In the genomic region with DNA sequence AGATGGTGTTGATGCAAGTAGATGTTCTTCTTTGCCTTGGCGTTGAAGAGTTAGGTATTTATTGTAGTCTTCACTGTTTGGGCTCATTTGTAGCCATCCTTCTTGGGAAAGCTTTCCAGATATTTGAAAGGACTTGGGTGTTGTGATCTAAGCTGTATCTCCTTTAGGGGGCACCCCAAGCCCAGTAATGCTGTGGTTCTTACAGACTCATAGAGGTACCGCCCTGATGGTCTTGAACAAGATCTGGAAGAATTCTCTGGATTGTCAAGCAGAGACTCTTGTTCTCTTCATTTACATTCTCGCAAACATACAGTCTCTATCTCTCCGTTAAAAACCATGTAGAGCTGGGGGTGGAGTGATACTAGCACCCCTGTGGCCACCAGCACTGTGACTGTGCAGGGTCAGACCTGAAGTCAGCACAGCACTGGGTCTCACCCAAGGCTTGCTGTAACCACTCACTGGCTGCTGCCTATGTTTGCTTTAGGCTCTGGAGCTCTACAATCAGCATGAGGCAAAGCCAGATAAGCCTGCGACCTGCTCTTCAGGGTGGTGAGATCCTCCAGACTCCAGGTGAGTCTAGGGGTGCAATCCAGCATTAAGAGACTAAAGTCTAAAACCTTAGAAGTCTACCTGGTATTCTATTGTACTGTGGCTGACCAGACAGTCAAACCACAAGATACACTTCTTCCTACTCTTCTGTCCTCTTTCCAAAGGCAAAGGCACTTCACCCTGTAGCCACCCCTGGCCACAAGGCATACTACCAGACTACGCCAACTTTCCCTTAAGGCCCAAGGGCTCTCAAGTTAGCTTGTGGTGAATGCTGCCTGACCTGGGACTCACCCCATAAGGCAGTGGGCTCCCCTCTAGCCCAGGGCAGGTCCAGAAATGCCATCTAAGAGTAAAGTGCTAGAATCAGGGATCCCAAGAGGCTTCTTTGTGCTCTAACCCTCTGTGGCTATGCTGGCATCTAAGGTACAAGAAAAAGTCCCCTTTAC, we compare ENCODE assay signal across 9 cellular contexts.
A peak's percentile ranks its signal among the peaks of the same experiment; 100 is the strongest.
DNase-seq lines count a peak whose midpoint lies in the region; TF ChIP-seq lines count a peak whose summit lies in the region.
"Had no signal": no experiment of that assay in that cellular context is flagged by ENCODE, and none has a peak within 500 bp of the region (broad histone marks: within the 10 kb centered on the region; RNA-seq: fewer than 3 reads in every experiment).

No MANE protein-coding gene starts in this region.

- H2BK12ac ChIP-seq in trophoblast cell (ENCODE audit: low read length), result no peak overlapping the region

- H3K9ac ChIP-seq in MM.1S (ENCODE audit: low read length) (no peak overlapping the region), trophoblast cell (ENCODE audit: low read length) (no peak overlapping the region)

- H3K4me3 ChIP-seq in GM12865 (ENCODE audit: low read depth, low read length) (no peak overlapping the region), MM.1S (ENCODE audit: low read length) (no peak overlapping the region), trophoblast cell (ENCODE audit: low read depth, low read length) (no peak overlapping the region)

- H3K23ac ChIP-seq in trophoblast cell (ENCODE audit: low read length), result no peak overlapping the region

- no peaks in the 10 kb centered on the region for H3F3A ChIP-seq in MM.1S (ENCODE audit: insufficient read depth, low read length)

- H3K27ac ChIP-seq in MM.1S (ENCODE audit: low read length) (no peak overlapping the region), trophoblast cell (ENCODE audit: low read depth, low read length) (no peak overlapping the region)
- H3K27ac ChIP-seq: epithelial cell of prostate had no signal

- H3K27me3 ChIP-seq in MM.1S (replicated peaks; ENCODE audit: insufficient read depth, low read length) (no peaks in the 10 kb centered on the region), trophoblast cell (ENCODE audit: insufficient read depth, low read length) (no peaks in the 10 kb centered on the region)

- no peak overlapping the region for H3K18ac ChIP-seq in trophoblast cell (ENCODE audit: low read length)

- no peak overlapping the region for H2BK120ac ChIP-seq in trophoblast cell (ENCODE audit: insufficient read depth, low read length, poor library complexity)

- H3K4me1 ChIP-seq in MM.1S (ENCODE audit: low read length) (no peaks in the 10 kb centered on the region), trophoblast cell (ENCODE audit: control insufficient read depth in 1 of 2, insufficient read depth in 2 of 2, low read length in 2 of 2) (no peaks in the 10 kb centered on the region)

- WGBS in trophoblast cell (ENCODE audit: extremely low coverage, insufficient coverage, insufficient read length), result no CpG with 5 or more reads among the region's 6 CpGs

- peak overlapping the region; percentile 29 for H4K91ac ChIP-seq in trophoblast cell (ENCODE audit: low read depth, low read length)

- no peak overlapping the region for H2AK5ac ChIP-seq in trophoblast cell (ENCODE audit: low read length)

- no peaks in the 10 kb centered on the region for H4K20me1 ChIP-seq in MM.1S (ENCODE audit: insufficient read depth, low read length)

- no peaks in the 10 kb centered on the region for H3K79me2 ChIP-seq in MM.1S (ENCODE audit: low read length)
- H3K79me2 ChIP-seq in trophoblast cell (ENCODE audit: control insufficient read depth, insufficient read depth, low read length, poor library complexity), result no peaks in the 10 kb centered on the region

- H3K79me1 ChIP-seq in trophoblast cell (ENCODE audit: low read length), result no peaks in the 10 kb centered on the region

- H2AFZ ChIP-seq in MM.1S (ENCODE audit: low read length) (no peak overlapping the region), trophoblast cell (ENCODE audit: insufficient read depth, low read length, poor library complexity) (no peak overlapping the region)

- no peak overlapping the region for H2BK5ac ChIP-seq in trophoblast cell (ENCODE audit: low read depth, low read length, poor library complexity)

- H3K4me2 ChIP-seq in MM.1S (ENCODE audit: low read depth, low read length) (no peak overlapping the region), trophoblast cell (ENCODE audit: low read length) (no peak overlapping the region)

- TF ChIP-seq CTCF in GM12865 (IDR thresholded peaks at IDR 0.05; ENCODE audit: insufficient read depth, low read depth, low read length, missing control alignments) (peak; percentile 51), MM.1S (IDR thresholded peaks at IDR 0.05; ENCODE audit: low read length) (peak; percentile 55)

- H4K8ac ChIP-seq in trophoblast cell (ENCODE audit: low read depth, low read length), result no peak overlapping the region

- H3K9me3 ChIP-seq in MM.1S (replicated peaks; ENCODE audit: insufficient read depth, low read length) (no peaks in the 10 kb centered on the region), trophoblast cell (ENCODE audit: insufficient read depth, low read depth, low read length) (no peaks in the 10 kb centered on the region)

- H4K12ac ChIP-seq in trophoblast cell (ENCODE audit: low read depth, low read length), result peak overlapping the region; percentile 55

- peak; percentile 69 for DNase-seq in A172 (ENCODE audit: low spot score)
- peak; percentile 78 for DNase-seq in GM12865 (ENCODE audit: low read depth)
- DNase-seq in MM.1S, result peak; percentile 50
- DNase-seq in cerebellar cortex (ENCODE audit: low spot score), result peak; percentile 10
- peak; percentile 2 to 6 for DNase-seq in trophoblast cell
- DNase-seq in activated T-cell treated with anti-CD3 and anti-CD28 coated beads, Interleukin-2, amount 50 U/mL, for 1 hour, result no peak
- DNase-seq in GM19240 (ENCODE audit: insufficient read length, low spot score), result no peak
- DNase-seq in inferior parietal cortex (ENCODE audit: extremely low spot score), result no peak

- H3K36me3 ChIP-seq in MM.1S (replicated peaks; ENCODE audit: insufficient read depth, low read length) (no peaks in the 10 kb centered on the region), trophoblast cell (ENCODE audit: control insufficient read depth in 1 of 2, insufficient read depth in 2 of 2, low read length in 2 of 2) (no peaks in the 10 kb centered on the region)

- H3K9me2 ChIP-seq in MM.1S (replicated peaks; ENCODE audit: insufficient read depth, low read length), result no peaks in the 10 kb centered on the region

- H3K4ac ChIP-seq in trophoblast cell (ENCODE audit: low read depth, low read length), result no peak overlapping the region

- H3K14ac ChIP-seq in trophoblast cell (ENCODE audit: low read length), result peak overlapping the region; percentile 21

Comparison
In these comparisons a context has a peak if more than half of its experiments do, and no peak if none do; other contexts are left out.
1. DNase-seq: peak in A172 (single experiment), GM12865 (single experiment), MM.1S (single experiment), cerebellar cortex (single experiment) and trophoblast cell (2 of 2); none in activated T-cell treated with anti-CD3 and anti-CD28 coated beads, Interleukin-2, amount 50 U/mL, for 1 hour (single experiment), GM19240 (single experiment) and inferior parietal cortex (single experiment).